Comparison of ENCODE assay signal across 2 cellular contexts in genomic region chr12:54286042-54286931, GRCh38.
A peak's percentile ranks its signal among the peaks of the same experiment; 100 is the strongest.
TF ChIP-seq lines count a peak whose summit lies in the region.

No MANE protein-coding gene starts in this region.

TF ChIP-seq in HepG2, 621 proteins besides CTCF, POLR2A, EP300 and RAD21 (continues in another document):
- TF ChIP-seq SALL1 (CRISPR knock-in tag; IDR thresholded peaks at IDR 0.05), result 0 out of 2 replicates have a peak, but pooled peaks have one; percentile 18
- no peak for TF ChIP-seq MED13 (CRISPR knock-in tag; IDR thresholded peaks at IDR 0.05)
- TF ChIP-seq ZC3H4 (CRISPR knock-in tag; IDR thresholded peaks at IDR 0.05; ENCODE audit: borderline replicate concordance), result peak; percentile 38; the same call in 1 of the 2 replicates
- TF ChIP-seq BCL6 (CRISPR knock-in tag; IDR thresholded peaks at IDR 0.05), result no peak
- TF ChIP-seq SSRP1 (CRISPR knock-in tag; IDR thresholded peaks at IDR 0.05), result peak; percentile 96
- TF ChIP-seq ZBTB49 (CRISPR knock-in tag; IDR thresholded peaks at IDR 0.05; ENCODE audit: borderline replicate concordance), result no peak
- TF ChIP-seq POLR2AphosphoS5 (IDR thresholded peaks at IDR 0.05; ENCODE audit: low read depth, low read length), result peak; percentile 68
- TF ChIP-seq HNRNPH1 (optimal IDR thresholded peaks at IDR 0.05; ENCODE audit: low read depth, low read length), result peak; percentile 86
- TF ChIP-seq ISL2 (CRISPR knock-in tag; IDR thresholded peaks at IDR 0.05), result no peak
- no peak for TF ChIP-seq SPEN (CRISPR knock-in tag; IDR thresholded peaks at IDR 0.05; ENCODE audit: low read depth)
- TF ChIP-seq NAIF1 (CRISPR knock-in tag; IDR thresholded peaks at IDR 0.05; ENCODE audit: borderline replicate concordance), result no peak
- no peak for TF ChIP-seq ATF3 (CRISPR knock-in tag; IDR thresholded peaks at IDR 0.05)
- no peak for TF ChIP-seq ZNF629 (CRISPR knock-in tag; conservative IDR thresholded peaks at IDR 0.05)
- TF ChIP-seq HHEX (CRISPR knock-in tag; IDR thresholded peaks at IDR 0.05), result no peak
- TF ChIP-seq TOE1 (CRISPR knock-in tag; IDR thresholded peaks at IDR 0.05), result no peak
- TF ChIP-seq AGO1 (IDR thresholded peaks at IDR 0.05; ENCODE audit: low read depth, low read length, poor library complexity, severe bottlenecking), result no peak
- TF ChIP-seq, protein P1, sequence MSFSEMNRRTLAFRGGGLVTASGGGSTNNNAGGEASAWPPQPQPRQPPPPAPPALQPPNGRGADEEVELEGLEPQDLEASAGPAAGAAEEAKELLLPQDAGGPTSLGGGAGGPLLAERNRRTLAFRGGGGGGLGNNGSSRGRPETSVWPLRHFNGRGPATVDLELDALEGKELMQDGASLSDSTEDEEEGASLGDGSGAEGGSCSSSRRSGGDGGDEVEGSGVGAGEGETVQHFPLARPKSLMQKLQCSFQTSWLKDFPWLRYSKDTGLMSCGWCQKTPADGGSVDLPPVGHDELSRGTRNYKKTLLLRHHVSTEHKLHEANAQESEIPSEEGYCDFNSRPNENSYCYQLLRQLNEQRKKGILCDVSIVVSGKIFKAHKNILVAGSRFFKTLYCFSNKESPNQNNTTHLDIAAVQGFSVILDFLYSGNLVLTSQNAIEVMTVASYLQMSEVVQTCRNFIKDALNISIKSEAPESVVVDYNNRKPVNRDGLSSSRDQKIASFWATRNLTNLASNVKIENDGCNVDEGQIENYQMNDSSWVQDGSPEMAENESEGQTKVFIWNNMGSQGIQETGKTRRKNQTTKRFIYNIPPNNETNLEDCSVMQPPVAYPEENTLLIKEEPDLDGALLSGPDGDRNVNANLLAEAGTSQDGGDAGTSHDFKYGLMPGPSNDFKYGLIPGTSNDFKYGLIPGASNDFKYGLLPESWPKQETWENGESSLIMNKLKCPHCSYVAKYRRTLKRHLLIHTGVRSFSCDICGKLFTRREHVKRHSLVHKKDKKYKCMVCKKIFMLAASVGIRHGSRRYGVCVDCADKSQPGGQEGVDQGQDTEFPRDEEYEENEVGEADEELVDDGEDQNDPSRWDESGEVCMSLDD (CRISPR knock-in tag; IDR thresholded peaks at IDR 0.05; ENCODE audit: borderline replicate concordance), result no peak
- TF ChIP-seq RBM22 (optimal IDR thresholded peaks at IDR 0.05; ENCODE audit: low read length), result peak; percentile 97
- 0 out of 2 replicates have a peak, but pooled peaks have one; percentile 38 for TF ChIP-seq ZNF543 (CRISPR knock-in tag; IDR thresholded peaks at IDR 0.05)
- TF ChIP-seq POLR2G (IDR thresholded peaks at IDR 0.05; ENCODE audit: low read depth, low read length), result peak; percentile 76
- TF ChIP-seq AGO2 (optimal IDR thresholded peaks at IDR 0.05; ENCODE audit: low read depth, low read length), result peak; percentile 79
- no peak for TF ChIP-seq CEBPZ (IDR thresholded peaks at IDR 0.05; ENCODE audit: low read length)

TF ChIP-seq in WTC11, 78 proteins besides CTCF, POLR2A, EP300 and RAD21 (continues in another document):
- TF ChIP-seq, protein P2, sequence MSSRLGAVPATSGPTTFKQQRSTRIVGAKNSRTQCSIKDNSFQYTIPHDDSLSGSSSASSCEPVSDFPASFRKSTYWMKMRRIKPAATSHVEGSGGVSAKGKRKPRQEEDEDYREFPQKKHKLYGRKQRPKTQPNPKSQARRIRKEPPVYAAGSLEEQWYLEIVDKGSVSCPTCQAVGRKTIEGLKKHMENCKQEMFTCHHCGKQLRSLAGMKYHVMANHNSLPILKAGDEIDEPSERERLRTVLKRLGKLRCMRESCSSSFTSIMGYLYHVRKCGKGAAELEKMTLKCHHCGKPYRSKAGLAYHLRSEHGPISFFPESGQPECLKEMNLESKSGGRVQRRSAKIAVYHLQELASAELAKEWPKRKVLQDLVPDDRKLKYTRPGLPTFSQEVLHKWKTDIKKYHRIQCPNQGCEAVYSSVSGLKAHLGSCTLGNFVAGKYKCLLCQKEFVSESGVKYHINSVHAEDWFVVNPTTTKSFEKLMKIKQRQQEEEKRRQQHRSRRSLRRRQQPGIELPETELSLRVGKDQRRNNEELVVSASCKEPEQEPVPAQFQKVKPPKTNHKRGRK (CRISPR knock-in tag; IDR thresholded peaks at IDR 0.05; ENCODE audit: borderline replicate concordance), result no peak
- TF ChIP-seq ZNF396 (CRISPR knock-in tag; IDR thresholded peaks at IDR 0.05; ENCODE audit: borderline replicate concordance) (no peak), ZNF263 (CRISPR knock-in tag; IDR thresholded peaks at IDR 0.05; ENCODE audit: low read depth) (no peak), IRF1 (CRISPR knock-in tag; IDR thresholded peaks at IDR 0.05) (no peak), ZNF121 (CRISPR knock-in tag; IDR thresholded peaks at IDR 0.05) (no peak), ELF4 (CRISPR knock-in tag; IDR thresholded peaks at IDR 0.05; ENCODE audit: low read depth) (no peak), CREB1 (CRISPR knock-in tag; IDR thresholded peaks at IDR 0.05) (no peak), AR (CRISPR knock-in tag; IDR thresholded peaks at IDR 0.05) (peak; percentile 97), FOXP1 (CRISPR knock-in tag; IDR thresholded peaks at IDR 0.05; ENCODE audit: borderline replicate concordance) (no peak), FOXK1 (CRISPR knock-in tag; IDR thresholded peaks at IDR 0.05) (no peak), SOX15 (CRISPR knock-in tag; IDR thresholded peaks at IDR 0.05) (no peak), ZBTB43 (CRISPR knock-in tag; IDR thresholded peaks at IDR 0.05) (no peak), ZNF425 (CRISPR knock-in tag; conservative IDR thresholded peaks at IDR 0.05) (peak; percentile 88), GTF2I (CRISPR knock-in tag; conservative IDR thresholded peaks at IDR 0.05) (no peak), SMAD3 (CRISPR knock-in tag; IDR thresholded peaks at IDR 0.05; ENCODE audit: borderline replicate concordance) (no peak), JAZF1 (CRISPR knock-in tag; IDR thresholded peaks at IDR 0.05) (no peak), ZNF423 (CRISPR knock-in tag; IDR thresholded peaks at IDR 0.05) (no peak), MXD4 (CRISPR knock-in tag; IDR thresholded peaks at IDR 0.05; ENCODE audit: borderline replicate concordance) (no peak), E2F4 (CRISPR knock-in tag; IDR thresholded peaks at IDR 0.05; ENCODE audit: borderline replicate concordance, low read depth) (no peak), RELA (CRISPR knock-in tag; IDR thresholded peaks at IDR 0.05; ENCODE audit: borderline replicate concordance) (no peak), PRRX2 (CRISPR knock-in tag; IDR thresholded peaks at IDR 0.05) (peak; percentile 82), ZNF416 (CRISPR knock-in tag; IDR thresholded peaks at IDR 0.05) (peak; percentile 90), NR3C1 (CRISPR knock-in tag; conservative IDR thresholded peaks at IDR 0.05; ENCODE audit: low read depth) (no peak)
- TF ChIP-seq, protein P3, sequence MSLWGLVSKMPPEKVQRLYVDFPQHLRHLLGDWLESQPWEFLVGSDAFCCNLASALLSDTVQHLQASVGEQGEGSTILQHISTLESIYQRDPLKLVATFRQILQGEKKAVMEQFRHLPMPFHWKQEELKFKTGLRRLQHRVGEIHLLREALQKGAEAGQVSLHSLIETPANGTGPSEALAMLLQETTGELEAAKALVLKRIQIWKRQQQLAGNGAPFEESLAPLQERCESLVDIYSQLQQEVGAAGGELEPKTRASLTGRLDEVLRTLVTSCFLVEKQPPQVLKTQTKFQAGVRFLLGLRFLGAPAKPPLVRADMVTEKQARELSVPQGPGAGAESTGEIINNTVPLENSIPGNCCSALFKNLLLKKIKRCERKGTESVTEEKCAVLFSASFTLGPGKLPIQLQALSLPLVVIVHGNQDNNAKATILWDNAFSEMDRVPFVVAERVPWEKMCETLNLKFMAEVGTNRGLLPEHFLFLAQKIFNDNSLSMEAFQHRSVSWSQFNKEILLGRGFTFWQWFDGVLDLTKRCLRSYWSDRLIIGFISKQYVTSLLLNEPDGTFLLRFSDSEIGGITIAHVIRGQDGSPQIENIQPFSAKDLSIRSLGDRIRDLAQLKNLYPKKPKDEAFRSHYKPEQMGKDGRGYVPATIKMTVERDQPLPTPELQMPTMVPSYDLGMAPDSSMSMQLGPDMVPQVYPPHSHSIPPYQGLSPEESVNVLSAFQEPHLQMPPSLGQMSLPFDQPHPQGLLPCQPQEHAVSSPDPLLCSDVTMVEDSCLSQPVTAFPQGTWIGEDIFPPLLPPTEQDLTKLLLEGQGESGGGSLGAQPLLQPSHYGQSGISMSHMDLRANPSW (CRISPR knock-in tag; conservative IDR thresholded peaks at IDR 0.05; ENCODE audit: low read depth), result no peak
- TF ChIP-seq, protein P4, sequence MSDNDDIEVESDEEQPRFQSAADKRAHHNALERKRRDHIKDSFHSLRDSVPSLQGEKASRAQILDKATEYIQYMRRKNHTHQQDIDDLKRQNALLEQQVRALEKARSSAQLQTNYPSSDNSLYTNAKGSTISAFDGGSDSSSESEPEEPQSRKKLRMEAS (CRISPR knock-in tag; IDR thresholded peaks at IDR 0.05), result no peak
- TF ChIP-seq, protein P5, sequence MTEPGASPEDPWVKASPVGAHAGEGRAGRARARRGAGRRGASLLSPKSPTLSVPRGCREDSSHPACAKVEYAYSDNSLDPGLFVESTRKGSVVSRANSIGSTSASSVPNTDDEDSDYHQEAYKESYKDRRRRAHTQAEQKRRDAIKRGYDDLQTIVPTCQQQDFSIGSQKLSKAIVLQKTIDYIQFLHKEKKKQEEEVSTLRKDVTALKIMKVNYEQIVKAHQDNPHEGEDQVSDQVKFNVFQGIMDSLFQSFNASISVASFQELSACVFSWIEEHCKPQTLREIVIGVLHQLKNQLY (CRISPR knock-in tag; IDR thresholded peaks at IDR 0.05), result no peak
- TF ChIP-seq, protein P6, sequence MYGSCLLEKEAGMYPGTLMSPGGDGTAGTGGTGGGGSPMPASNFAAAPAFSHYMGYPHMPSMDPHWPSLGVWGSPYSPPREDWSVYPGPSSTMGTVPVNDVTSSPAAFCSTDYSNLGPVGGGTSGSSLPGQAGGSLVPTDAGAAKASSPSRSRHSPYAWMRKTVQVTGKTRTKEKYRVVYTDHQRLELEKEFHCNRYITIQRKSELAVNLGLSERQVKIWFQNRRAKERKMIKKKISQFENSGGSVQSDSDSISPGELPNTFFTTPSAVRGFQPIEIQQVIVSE (CRISPR knock-in tag; IDR thresholded peaks at IDR 0.05; ENCODE audit: borderline replicate concordance), result no peak
